8 cellular contexts compared by ENCODE assay signal in the genomic region with DNA sequence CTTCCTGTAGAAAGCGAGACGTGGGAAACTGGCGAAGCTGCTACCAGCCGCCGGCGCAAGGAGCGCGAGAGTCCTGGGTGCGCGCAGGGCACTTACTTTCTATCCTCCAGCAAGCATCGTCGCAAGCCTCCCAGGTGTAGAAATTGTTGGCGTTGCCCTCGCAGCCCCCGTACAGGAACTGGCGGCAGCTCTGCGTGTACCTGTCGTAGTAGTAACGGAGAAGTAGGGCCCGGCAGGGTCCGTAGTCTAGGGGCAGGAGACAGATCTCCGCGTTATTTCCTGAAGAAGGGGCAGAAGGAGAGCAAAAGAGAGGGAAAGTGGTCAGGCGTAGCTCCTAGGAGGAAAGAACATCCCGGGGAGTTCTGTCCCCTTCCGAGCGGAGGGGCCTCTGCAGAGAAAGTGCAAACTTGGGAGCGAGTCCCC. TPM values are rescaled to one million over a fixed set of nuclear protein-coding genes. Genes with fewer than 3 reads are reported as not detected.
DNase-seq lines count a peak whose midpoint lies in the region; ATAC-seq and TF ChIP-seq lines count a peak whose summit lies in the region.

No MANE protein-coding gene starts in this region.

- H3K9me3 ChIP-seq in body of pancreas: no peaks in the 10 kb centered on the region
- H3K9me3 ChIP-seq in suprapubic skin: no peaks in the 10 kb centered on the region

- DNase-seq in DMS114 treated with DMSO at 0.1 percent for 48 hours (lab: John Stamatoyannopoulos, UW; ENCODE audit: unreplicated experiment) (peak; percentile 27), GM20000 (ENCODE audit: low spot score) (peak; percentile 27), M059J (ENCODE audit: low read depth) (peak; percentile 15), body of pancreas (peak; percentile 36 to 50 (median 39)), kidney tubule cell (ENCODE audit: low spot score) (peak; percentile 78), suprapubic skin (ENCODE audit: low spot score in 2 of 2) (peak in 1 of 2 donors; percentile 63), NCI-H1092 treated with DMSO at 0.1 percent for 48 hours (lab: John Stamatoyannopoulos, UW) (no peak)

- peak overlapping the region in 3 of 4 donors; percentile 72 to 85 (median 79) for H3K27ac ChIP-seq in body of pancreas
- no peak overlapping the region for H3K27ac ChIP-seq in suprapubic skin

- peak; percentile 65 for ATAC-seq in body of pancreas
- no peak for ATAC-seq in HG02571 (IDR thresholded peaks at IDR 0.05; ENCODE audit: unreplicated experiment)

- TF ChIP-seq EP300 in suprapubic skin (IDR thresholded peaks at IDR 0.05): no peak

- TF ChIP-seq POLR2A in body of pancreas (IDR thresholded peaks at IDR 0.05) (no peak), suprapubic skin (IDR thresholded peaks at IDR 0.05) (no peak)

- H3K4me3 ChIP-seq in body of pancreas: peak overlapping the region; percentile 22 to 34
- H3K4me3 ChIP-seq in suprapubic skin: peak overlapping the region; percentile 54

- H3K27me3 ChIP-seq in body of pancreas (no peaks in the 10 kb centered on the region), suprapubic skin (peaks cover 27% of the 10 kb centered on the region)

- H3K36me3 ChIP-seq in body of pancreas (replicated peaks in 1 of 2; ENCODE audit: insufficient read depth in 1 of 2, low read depth in 2 of 2) (no peaks in the 10 kb centered on the region), suprapubic skin (no peaks in the 10 kb centered on the region)

- peaks cover 26% of the 10 kb centered on the region for H3K4me1 ChIP-seq in body of pancreas
- peaks cover 13% of the 10 kb centered on the region for H3K4me1 ChIP-seq in suprapubic skin

- 0% methylated on average over 22 to 28 of the region's 28 CpGs for WGBS in body of pancreas, 2 donors
- WGBS in suprapubic skin: 2% methylated on average over 28 of the region's 28 CpGs

- intact Hi-C loops in body of pancreas (cut with DNase I): no loop called here

- TF ChIP-seq CTCF in GM20000 (IDR thresholded peaks at IDR 0.05; ENCODE audit: extremely low read depth, missing control alignments): no peak
- TF ChIP-seq CTCF in body of pancreas (IDR thresholded peaks at IDR 0.05): peak in 2 of 7 experiments; percentile 9 to 10
- TF ChIP-seq CTCF in suprapubic skin (IDR thresholded peaks at IDR 0.05): no peak

RNA-seq across cellular contexts. Expression of gene TFPI2, which starts 0.5 kb away (rescaled TPM):
- 18.5 and 28.7 TPM in 2 replicates for total RNA-seq in M059J (2014; rRNA removed; shearing (Covaris generic))
- total RNA-seq in body of pancreas: 10 to 100 TPM in 1 of 2 donors, 1 to 10 TPM in 1; 3.3 to 10.9 TPM
- 1 to 10 TPM in 2 of 4 donors, under 1 TPM in 1, not detected in 1; 0.79 to 1.4 (median 1.1) TPM for total RNA-seq in suprapubic skin

RNA-seq across cellular contexts. Expression of gene GNGT1, which starts 16.3 kb away (rescaled TPM):
- total RNA-seq in M059J (2014; rRNA removed; shearing (Covaris generic)): not detected in 2 replicates
- total RNA-seq in body of pancreas (not detected), suprapubic skin (not detected)

RNA-seq across cellular contexts. Expression of gene GNG11, which starts 31.5 kb away (rescaled TPM):
- 30.2 and 31.1 TPM in 2 replicates for total RNA-seq in M059J (2014; rRNA removed; shearing (Covaris generic))
- total RNA-seq in body of pancreas: 10 to 100 TPM in 1 of 2 donors, 1 to 10 TPM in 1; 6.6 to 11.4 TPM
- total RNA-seq in suprapubic skin: 1 to 10 TPM; 3.3 to 6.8 (median 5.3) TPM
